Comparison of ENCODE assay signal across 14 cellular contexts in the genomic region with DNA sequence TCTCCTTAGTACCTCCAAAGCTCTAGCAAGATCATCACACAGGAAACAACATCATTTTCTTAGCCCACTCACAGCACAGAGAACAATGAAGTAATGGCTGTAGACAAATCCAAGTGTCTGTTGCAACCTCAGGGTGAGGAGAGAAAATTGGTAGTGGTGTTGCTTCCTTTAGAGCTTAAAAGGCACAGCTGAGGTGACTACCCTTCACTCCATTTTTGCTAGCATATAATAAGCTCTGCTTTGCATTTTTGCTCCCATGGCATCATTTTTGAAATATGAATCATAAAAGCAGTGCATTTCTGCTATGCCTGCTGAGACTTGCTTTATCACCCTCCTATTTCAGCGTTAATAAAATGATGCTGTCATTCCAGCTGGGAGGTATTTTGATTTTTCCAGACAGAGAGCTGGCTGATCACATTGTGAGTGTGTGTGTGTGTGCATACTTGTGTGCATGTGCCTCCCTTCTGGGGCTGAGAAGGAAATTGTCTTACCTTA. TPM values are rescaled to one million over a fixed set of nuclear protein-coding genes. Genes with fewer than 3 reads are reported as not detected.
DNase-seq lines count a peak whose midpoint lies in the region; ATAC-seq and TF ChIP-seq lines count a peak whose summit lies in the region.
"Had no signal": no experiment of that assay in that cellular context is flagged by ENCODE, and none has a peak within 500 bp of the region (broad histone marks: within the 10 kb centered on the region; RNA-seq: fewer than 3 reads in every experiment).

No MANE protein-coding gene starts in this region.

- POLR2A ChIA-PET in activated CD4-positive, alpha-beta memory T cell treated with anti-CD3 and anti-CD28 coated beads for 36 hours (lab: Charles Lee) = interaction anchor here (0.5 to 5.1 kb wide), 3 partner anchors 13 to 1494 kb away, joined by 5 to 35 read pairs (median 31); partner anchors contain the start of gene PCNX1

- in situ Hi-C loops in GM23248 (cut with MboI) = no loop called here

- CTCF ChIA-PET in activated CD4-positive, alpha-beta memory T cell treated with anti-CD3 and anti-CD28 coated beads for 36 hours (lab: Charles Lee) = interaction anchor here (0.7 to 17.9 kb wide), 7 partner anchors 9 to 1283 kb away, joined by 3 to 199 read pairs (median 4); partner anchors contain the start of gene PCNX1

- no peaks in the 10 kb centered on the region for H4K20me1 ChIP-seq in GM23248 (ENCODE audit: insufficient read depth)

- H3K4me3 ChIP-seq in GM23248 (no peak overlapping the region), gastroesophageal sphincter (no peak overlapping the region), ovary (no peak overlapping the region)
- H3K4me3 ChIP-seq: GM23338, thoracic aorta had no signal

- peak; percentile 42 for ATAC-seq in gastroesophageal sphincter
- no peak for ATAC-seq in HG03439 (IDR thresholded peaks at IDR 0.05; ENCODE audit: unreplicated experiment)
- ATAC-seq in HG03565 (IDR thresholded peaks at IDR 0.05; ENCODE audit: unreplicated experiment) = no peak

- H3K27me3 ChIP-seq in GM23248 (replicated peaks; ENCODE audit: insufficient read depth) (no peaks in the 10 kb centered on the region), gastroesophageal sphincter (no peaks in the 10 kb centered on the region), ovary (no peaks in the 10 kb centered on the region)

- H3K4me2 ChIP-seq in GM23248 (ENCODE audit: unreplicated experiment) = peak overlapping the region; percentile 50
- H3K4me2 ChIP-seq: GM23338 had no signal

- no peak for TF ChIP-seq POLR2A in gastroesophageal sphincter (IDR thresholded peaks at IDR 0.05)
- TF ChIP-seq POLR2A in ovary (IDR thresholded peaks at IDR 0.05) = no peak

- H3K4me1 ChIP-seq in GM23248 (ENCODE audit: insufficient read depth) (peaks cover 39% of the 10 kb centered on the region), gastroesophageal sphincter (peaks cover 3 to 17% (median 7%) of the 10 kb centered on the region in 3 donors), ovary (ENCODE audit: insufficient read depth) (no peaks in the 10 kb centered on the region)
- H3K4me1 ChIP-seq: Caco-2 had no signal

- H3K9me3 Mint-ChIP-seq in activated CD4-positive, alpha-beta memory T cell treated with anti-CD3 and anti-CD28 coated beads for 36 hours = no peaks in the 10 kb centered on the region
- H3K9me3 Mint-ChIP-seq: GM23338 had no signal

- peak overlapping the region; percentile 52 for H3K27ac Mint-ChIP-seq in activated CD4-positive, alpha-beta memory T cell treated with anti-CD3 and anti-CD28 coated beads for 36 hours
- H3K27ac Mint-ChIP-seq: GM23338 had no signal

- H3K4me3 Mint-ChIP-seq in activated CD4-positive, alpha-beta memory T cell treated with anti-CD3 and anti-CD28 coated beads for 36 hours = no peak overlapping the region
- H3K4me3 Mint-ChIP-seq: GM23338 had no signal

- H2AFZ ChIP-seq in GM23248 = no peak overlapping the region

- 7 to 26% methylated on average over 1 of the region's 1 CpG for WGBS in GM23248 (ENCODE audit: low coverage in 1 of 2, low lambda C conversion rate in 2 of 2, missing lambda C conversion rate in 2 of 2), 2 experiments
- 40 to 50% methylated on average over 1 of the region's 1 CpG for WGBS in gastroesophageal sphincter (ENCODE audit: low coverage in 1 of 2), 2 donors
- 32 to 61% (median 38%) methylated on average over 1 of the region's 1 CpG for whole genome bisulfite sequencing in ovary, 3 donors

- peak overlapping the region; percentile 80 for H3K27ac ChIP-seq in GM23248
- H3K27ac ChIP-seq in gastroesophageal sphincter = no peak overlapping the region
- H3K27ac ChIP-seq in ovary = no peak overlapping the region

- H3F3A ChIP-seq in GM23248 (ENCODE audit: insufficient read depth) = peaks cover 29% of the 10 kb centered on the region

- peaks cover 3% of the 10 kb centered on the region for H3K27me3 Mint-ChIP-seq in activated CD4-positive, alpha-beta memory T cell treated with anti-CD3 and anti-CD28 coated beads for 36 hours

- H3K9me2 ChIP-seq in GM23248 (ENCODE audit: insufficient read depth) = no peaks in the 10 kb centered on the region

- no peaks in the 10 kb centered on the region for H3K36me3 Mint-ChIP-seq in activated CD4-positive, alpha-beta memory T cell treated with anti-CD3 and anti-CD28 coated beads for 36 hours

- peak; percentile 46 for DNase-seq in AG08395 (ENCODE audit: low spot score)
- DNase-seq in GM23248 = peak; percentile 89
- DNase-seq in activated CD4-positive, alpha-beta memory T cell treated with anti-CD3 and anti-CD28 coated beads for 36 hours = no peak
- DNase-seq in ovary = no peak
- no peak for DNase-seq in stimulated activated CD4-positive, alpha-beta T cell treated with anti-CD3 and anti-CD28 coated beads, Interleukin-1b, Interleukin-23, amount 100 ng/mL, for 48 hours
- DNase-seq: Caco-2; NCI-H2081; SHP77; stimulated activated CD4-positive, alpha-beta T cell treated with anti-CD3 and anti-CD28 coated beads, Interleukin-4, amount 100 ng/mL, for 1 hour had no signal

- H3K9me3 ChIP-seq in GM23248 (ENCODE audit: low read depth) (no peaks in the 10 kb centered on the region), gastroesophageal sphincter (no peaks in the 10 kb centered on the region), ovary (no peaks in the 10 kb centered on the region)
- H3K9me3 ChIP-seq: Caco-2, thoracic aorta had no signal

- H3K79me2 ChIP-seq in GM23248 (ENCODE audit: insufficient read depth) = no peaks in the 10 kb centered on the region

- intact Hi-C loops in activated CD4-positive, alpha-beta memory T cell treated with anti-CD3 and anti-CD28 coated beads for 36 hours (cut with micrococcal nuclease) = loop anchor here (10.0 kb wide), 4 partner anchors 234 to 1274 kb away; partner anchors contain the start of genes SIPA1L1 and SUSD6
- intact Hi-C loops in ovary (cut with DNase I) = no loop called here

- TF ChIP-seq CTCF in gastroesophageal sphincter (IDR thresholded peaks at IDR 0.05) = no peak
- TF ChIP-seq CTCF in ovary (IDR thresholded peaks at IDR 0.05) = no peak

- peaks cover 83% of the 10 kb centered on the region for H3K4me1 Mint-ChIP-seq in activated CD4-positive, alpha-beta memory T cell treated with anti-CD3 and anti-CD28 coated beads for 36 hours (ENCODE audit: low read depth)

- TF ChIP-seq EP300 in gastroesophageal sphincter (IDR thresholded peaks at IDR 0.05) (no peak), ovary (IDR thresholded peaks at IDR 0.05) (no peak)

- H3K36me3 ChIP-seq in GM23248 (ENCODE audit: low read depth) (no peaks in the 10 kb centered on the region), gastroesophageal sphincter (no peaks in the 10 kb centered on the region), ovary (no peaks in the 10 kb centered on the region)
- H3K36me3 ChIP-seq: thoracic aorta had no signal

- H3K9ac ChIP-seq in GM23248 = peak overlapping the region; percentile 30

RNA-seq across cellular contexts. Expression of gene PCNX1, which starts 18.5 kb away (rescaled TPM):
- total RNA-seq in GM23248 (2014; rRNA removed; shearing (Covaris generic)) = 32.5 and 33.5 TPM in 2 replicates
- polyA plus RNA-seq in GM23248 (2016; fragmentation: Nextera tagmentation; extraction: Ambion mirVana) (4.8 and 6.9 TPM in 2 replicates), ovary (10 to 100 TPM; 13.3 to 31.6 TPM)
- total RNA-seq in activated CD4-positive, alpha-beta memory T cell treated with anti-CD3 and anti-CD28 coated beads for 36 hours = 10 to 100 TPM; 39.2 to 44.4 TPM
- total RNA-seq in gastroesophageal sphincter (10 to 100 TPM; 47.1 to 73.6 (median 66.2) TPM), ovary (100 to 1,000 TPM in 1 of 7 donors, 10 to 100 TPM in 6; 49.5 to 101 (median 74.3) TPM)

Comparison
In these comparisons a context has a peak if more than half of its experiments do, and no peak if none do; other contexts are left out.
1. DNase-seq: peak in AG08395 (single experiment) and GM23248 (single experiment); none in activated CD4-positive, alpha-beta memory T cell treated with anti-CD3 and anti-CD28 coated beads for 36 hours (single experiment), ovary (0 of 5) and stimulated activated CD4-positive, alpha-beta T cell treated with anti-CD3 and anti-CD28 coated beads, Interleukin-1b, Interleukin-23, amount 100 ng/mL, for 48 hours (single experiment).